In genomic region chr2:180947208-180947689, GRCh38 we compare ENCODE assay signal across 28 cellular contexts.
"Had no signal": no experiment of that assay in that cellular context is flagged by ENCODE, and none has a peak within 500 bp of the region (broad histone marks: within the 10 kb centered on the region; RNA-seq: fewer than 3 reads in every experiment).

No MANE protein-coding gene starts in this region.

- H3K36me3 Mint-ChIP-seq: mesothelial cell of epicardium; naive B cell; stimulated activated naive B cell treated with anti-CD40 and anti-IgM and Interleukin-4, amounts not matched to agents 10 μg/mL and 1 μg/mL and 100 μg/mL, for 72 hours had no signal

- H3K27ac Mint-ChIP-seq: mesothelial cell of epicardium; naive B cell; nephron; progenitor cell of endocrine pancreas; stimulated activated naive B cell treated with anti-CD40 and anti-IgM and Interleukin-4, amounts not matched to agents 10 μg/mL and 1 μg/mL and 100 μg/mL, for 72 hours had no signal

- H3K9me3 Mint-ChIP-seq: mesothelial cell of epicardium; naive B cell; nephron; neural crest cell; stimulated activated naive B cell treated with anti-CD40 and anti-IgM and Interleukin-4, amounts not matched to agents 10 μg/mL and 1 μg/mL and 100 μg/mL, for 72 hours had no signal

- H3K4me3 ChIP-seq: hepatocyte, left ventricle myocardium inferior, lung, right atrium auricular region, right lobe of liver, smooth muscle cell, stomach, testis, thyroid gland, transverse colon, upper lobe of left lung, vagina had no signal

- H3K36me3 ChIP-seq: left ventricle myocardium inferior, neutrophil, right atrium auricular region, right lobe of liver, stomach, thyroid gland, transverse colon, upper lobe of left lung, vagina had no signal

- H3K9me3 ChIP-seq: left ventricle myocardium inferior, neutrophil, right atrium auricular region, right lobe of liver, stomach, testis, thyroid gland, transverse colon, upper lobe of left lung, vagina had no signal

- ATAC-seq: right lobe of liver; stimulated activated naive B cell treated with anti-CD40 and anti-IgM and Interleukin-4, amounts not matched to agents 10 μg/mL and 1 μg/mL and 100 μg/mL, for 72 hours; stimulated activated naive CD8-positive, alpha-beta T cell treated with anti-CD3 and anti-CD28 coated beads, Interleukin-15, Interleukin-2, amounts not matched to agents 100 U/mL and 50 U/mL, for 24 hours had no signal

- H3K27ac ChIP-seq: hepatocyte, left ventricle myocardium inferior, neutrophil, parathyroid adenoma, right atrium auricular region, right lobe of liver, stomach, testis, thyroid gland, transverse colon, upper lobe of left lung, vagina had no signal

- H3K27me3 Mint-ChIP-seq: progenitor cell of endocrine pancreas had no signal

- H3K4me3 Mint-ChIP-seq: mesothelial cell of epicardium; naive B cell; nephron; neural crest cell; stimulated activated naive B cell treated with anti-CD40 and anti-IgM and Interleukin-4, amounts not matched to agents 10 μg/mL and 1 μg/mL and 100 μg/mL, for 72 hours had no signal

- H3K4me1 ChIP-seq: left ventricle myocardium inferior, parathyroid adenoma, right atrium auricular region, right lobe of liver, stomach, testis, thyroid gland, transverse colon, upper lobe of left lung, vagina had no signal

- H3K4me1 Mint-ChIP-seq: mesothelial cell of epicardium; naive B cell; nephron; stimulated activated naive B cell treated with anti-CD40 and anti-IgM and Interleukin-4, amounts not matched to agents 10 μg/mL and 1 μg/mL and 100 μg/mL, for 72 hours had no signal

- DNase-seq: islet precursor cell; left ventricle myocardium inferior; mesendoderm; naive B cell; occipital lobe; right lobe of liver; stimulated activated CD4-positive, alpha-beta T cell treated with anti-CD3 and anti-CD28 coated beads, Interleukin-1b, Interleukin-23, amount 100 ng/mL, for 48 hours; stimulated activated CD4-positive, alpha-beta T cell treated with anti-CD3 and anti-CD28 coated beads, Interleukin-2, amount 100 ng/mL, for 48 hours; stimulated activated CD4-positive, alpha-beta T cell treated with anti-CD3 and anti-CD28 coated beads, Interleukin-4, amount 100 ng/mL, for 4 hours; stimulated activated CD8-positive, alpha-beta memory T cell treated with anti-CD3 and anti-CD28 coated beads, Interleukin-4, amount 100 ng/mL, for 48 hours; stimulated activated naive B cell treated with anti-CD40 and anti-IgM and Interleukin-4, amounts not matched to agents 10 μg/mL and 1 μg/mL and 100 μg/mL, for 72 hours; stimulated activated naive CD8-positive, alpha-beta T cell treated with anti-CD3 and anti-CD28 coated beads, Interleukin-15, Interleukin-2, amounts not matched to agents 100 U/mL and 50 U/mL, for 24 hours; stomach; testis; thyroid gland; transverse colon; upper lobe of left lung had no signal
